Comparison of ENCODE assay signal across 8 cellular contexts in the genomic region with DNA sequence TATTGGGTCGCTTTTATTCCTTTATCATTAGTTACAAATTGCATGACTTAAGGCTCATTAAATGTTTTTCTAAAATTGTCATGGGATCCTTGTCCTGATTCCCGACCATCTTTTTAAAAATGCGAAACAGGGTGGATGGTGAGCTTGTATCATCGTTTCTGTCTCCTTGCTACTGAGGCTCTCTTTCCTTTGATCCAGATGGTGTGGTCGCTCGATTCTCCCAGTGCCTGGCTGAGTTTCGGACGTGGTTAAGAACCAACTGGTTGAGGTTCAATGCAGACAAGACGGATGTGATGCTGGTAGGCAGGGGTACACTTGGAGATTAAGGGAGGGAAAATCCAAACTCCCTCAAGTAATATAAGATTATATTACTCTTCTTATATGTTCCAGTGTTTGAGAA. TPM values are rescaled to one million over a fixed set of nuclear protein-coding genes. Genes with fewer than 3 reads are reported as not detected.
DNase-seq lines count a peak whose midpoint lies in the region; ATAC-seq and TF ChIP-seq lines count a peak whose summit lies in the region.

No MANE protein-coding gene starts in this region.

- intact Hi-C loops in activated naive CD4-positive, alpha-beta T cell treated with anti-CD3 and anti-CD28 coated beads for 36 hours (cut with micrococcal nuclease), result loop anchor here (1.0 to 10.0 kb wide), 8 partner anchors 138 to 1504 kb away; a partner anchor contains a TSS
- intact Hi-C loops in ovary (cut with DNase I), result loop anchor here in 2 of 4 donors (10.0 kb wide), 2 partner anchors 129 to 651 kb away; a partner anchor contains a TSS

- H3K36me3 ChIP-seq in SJCRH30 (no peaks in the 10 kb centered on the region), ovary (no peaks in the 10 kb centered on the region)

- H3K4me1 ChIP-seq in SJCRH30 (peaks cover 11% of the 10 kb centered on the region), ovary (ENCODE audit: insufficient read depth) (peaks cover 7% of the 10 kb centered on the region)

- H3K4me1 Mint-ChIP-seq in activated naive CD4-positive, alpha-beta T cell treated with anti-CD3 and anti-CD28 coated beads for 36 hours (ENCODE audit: low read depth), result peaks cover 47% of the 10 kb centered on the region

- no peak for TF ChIP-seq POLR2A in ovary (IDR thresholded peaks at IDR 0.05)

- no peaks in the 10 kb centered on the region for H3K9me3 Mint-ChIP-seq in activated naive CD4-positive, alpha-beta T cell treated with anti-CD3 and anti-CD28 coated beads for 36 hours

- CTCF ChIA-PET in activated naive CD4-positive, alpha-beta T cell treated with anti-CD3 and anti-CD28 coated beads for 36 hours (lab: Charles Lee), result interaction anchor here (1.4 kb wide), 1 partner anchor 163 kb away, joined by 4 read pairs; no protein-coding TSS in a partner anchor

- H3K27me3 Mint-ChIP-seq in activated naive CD4-positive, alpha-beta T cell treated with anti-CD3 and anti-CD28 coated beads for 36 hours (ENCODE audit: low read depth), result no peaks in the 10 kb centered on the region

- ATAC-seq in HG02885 (IDR thresholded peaks at IDR 0.05; ENCODE audit: poor library complexity, unreplicated experiment), result no peak

- H3K27ac ChIP-seq in SJCRH30, result peak overlapping the region; percentile 73; the same call in 1 of the 2 replicates
- H3K27ac ChIP-seq in ovary, result peak overlapping the region in 1 of 2 donors; percentile 81

- WGBS in ovary, 3 donors, result 42 to 48% (median 45%) methylated on average over 9 of the region's 9 CpGs

- peak overlapping the region; percentile 92 for H3K4me3 Mint-ChIP-seq in activated naive CD4-positive, alpha-beta T cell treated with anti-CD3 and anti-CD28 coated beads for 36 hours

- TF ChIP-seq EP300 in ovary (IDR thresholded peaks at IDR 0.05), result no peak

- H3K4me3 ChIP-seq in SJCRH30 (peak overlapping the region; percentile 80), epithelial cell of proximal tubule (ENCODE audit: low read depth, low read length) (peak overlapping the region; percentile 90), ovary (peak overlapping the region; percentile 79)

- no peaks in the 10 kb centered on the region for H3K9me3 ChIP-seq in SJCRH30 (replicated peaks)
- H3K9me3 ChIP-seq in ovary, result no peaks in the 10 kb centered on the region

- H3K27ac Mint-ChIP-seq in activated naive CD4-positive, alpha-beta T cell treated with anti-CD3 and anti-CD28 coated beads for 36 hours, result peak overlapping the region; percentile 62

- H3K36me3 Mint-ChIP-seq in activated naive CD4-positive, alpha-beta T cell treated with anti-CD3 and anti-CD28 coated beads for 36 hours (ENCODE audit: low read depth), result peaks cover 8% of the 10 kb centered on the region

- no peak for DNase-seq in activated naive CD4-positive, alpha-beta T cell treated with anti-CD3 and anti-CD28 coated beads for 36 hours
- DNase-seq in activated naive CD4-positive, alpha-beta T cell treated with Interleukin-2 at 50 U/mL for 16 hours, result no peak
- peak; percentile 50 to 69 for DNase-seq in SJCRH30
- DNase-seq in epithelial cell of proximal tubule (ENCODE audit: low read depth), result no peak
- DNase-seq in ovary, result no peak
- no peak for DNase-seq in MV-4-11 (lab: John Stamatoyannopoulos, UW)
- no peak for DNase-seq in GM19240 (ENCODE audit: insufficient read length, low spot score)

- no peak for TF ChIP-seq CTCF in epithelial cell of proximal tubule (conservative IDR thresholded peaks at IDR 0.05; ENCODE audit: low read depth, low read length)
- TF ChIP-seq CTCF in ovary (IDR thresholded peaks at IDR 0.05), result no peak

- H3K27me3 ChIP-seq in SJCRH30 (no peaks in the 10 kb centered on the region), ovary (no peaks in the 10 kb centered on the region)

RNA-seq across cellular contexts. Expression of a gene that starts 1.2 kb away (rescaled TPM):
- total RNA-seq in activated naive CD4-positive, alpha-beta T cell treated with anti-CD3 and anti-CD28 coated beads for 36 hours, result 10 to 100 TPM; 56.5 to 58.3 TPM
- 32.9 and 39.3 TPM in 2 replicates for total RNA-seq in SJCRH30 (2014; rRNA removed; shearing (Covaris generic))
- total RNA-seq in epithelial cell of proximal tubule (19.1 and 20.4 TPM in 2 replicates), ovary (10 to 100 TPM; 33.2 to 51.2 (median 46.8) TPM)
- polyA plus RNA-seq in ovary, result 10 to 100 TPM; 16.2 to 22.2 TPM

RNA-seq across cellular contexts. Expression of a gene that starts 1.3 kb away (rescaled TPM):
- total RNA-seq in activated naive CD4-positive, alpha-beta T cell treated with anti-CD3 and anti-CD28 coated beads for 36 hours, result 1 to 10 TPM in 1 of 2 experiments, under 1 TPM in 1; 0.83 to 1.5 TPM
- total RNA-seq in SJCRH30 (2014; rRNA removed; shearing (Covaris generic)), result 0.32 and 0.68 TPM in 2 replicates
- total RNA-seq in epithelial cell of proximal tubule, result 0.94 and 7.1 TPM in 2 replicates
- total RNA-seq in ovary, result 10 to 100 TPM; 21.7 to 52.6 (median 31.0) TPM
- 1 to 10 TPM; 2.5 to 3.0 TPM for polyA plus RNA-seq in ovary

Comparison
In these comparisons a context has a peak if more than half of its experiments do, and no peak if none do; other contexts are left out.
1. DNase-seq: peak in SJCRH30 (2 of 2); none in activated naive CD4-positive, alpha-beta T cell treated with anti-CD3 and anti-CD28 coated beads for 36 hours (single experiment), activated naive CD4-positive, alpha-beta T cell treated with Interleukin-2 at 50 U/mL for 16 hours (single experiment), epithelial cell of proximal tubule (single experiment), ovary (0 of 5), MV-4-11 (single experiment) and GM19240 (single experiment).
2. Peak in every context shown above with its lines, with median percentiles within 50 percentile points of each other: H3K4me3 ChIP-seq.